Comparison of ENCODE assay signal across 14 cellular contexts in the genomic region with DNA sequence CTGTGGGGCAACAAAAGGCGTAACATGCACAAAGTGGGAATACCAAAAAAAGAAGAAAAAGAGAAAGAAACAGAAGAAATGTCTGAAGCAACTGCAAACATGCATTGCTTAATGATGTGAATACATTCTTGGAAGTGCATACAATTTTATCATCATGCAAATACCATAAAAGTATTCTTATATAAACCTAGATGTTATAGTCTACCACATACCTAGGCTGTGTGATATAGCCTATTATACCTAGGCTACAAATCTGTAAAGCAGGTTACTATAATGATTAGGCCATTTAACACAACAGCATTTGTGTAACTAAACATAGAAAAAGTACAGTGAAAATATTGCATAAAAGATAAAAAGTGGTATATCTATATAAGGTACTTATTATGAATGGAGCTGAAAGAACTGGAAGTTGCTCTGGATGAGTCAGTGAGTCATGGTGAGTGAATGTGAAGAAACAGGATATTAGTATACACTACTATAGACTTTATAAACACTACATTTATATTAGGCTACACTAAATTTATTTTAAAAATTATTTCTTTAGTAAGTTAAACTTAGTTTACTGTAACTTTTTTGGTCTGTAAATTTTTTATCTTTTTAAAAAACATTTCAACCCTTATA.
DNase-seq lines count a peak whose midpoint lies in the region; FAIRE-seq and TF ChIP-seq lines count a peak whose summit lies in the region.
"Had no signal": no experiment of that assay in that cellular context is flagged by ENCODE, and none has a peak within 500 bp of the region (broad histone marks: within the 10 kb centered on the region; RNA-seq: fewer than 3 reads in every experiment).

No MANE protein-coding gene starts in this region.

- H3K79me2 ChIP-seq in endothelial cell of umbilical vein (ENCODE audit: control insufficient read depth, insufficient read depth, low read length), result no peaks in the 10 kb centered on the region

- TF ChIP-seq POLR2A in endothelial cell of umbilical vein (IDR thresholded peaks at IDR 0.05; ENCODE audit: low read depth, low read length), result no peak

- dilution Hi-C loops in endothelial cell of umbilical vein (cut with MboI; ENCODE audit: extremely low pct_ligation_motif_present, low sequenced_read_pairs), result no loop called here

- no peaks in the 10 kb centered on the region for H3K27me3 ChIP-seq in endothelial cell of umbilical vein (ENCODE audit: control insufficient read depth in 2 of 2, insufficient read depth in 2 of 2, low read length in 2 of 2)
- no peaks in the 10 kb centered on the region for H3K27me3 ChIP-seq in Caco-2 (replicated peaks; ENCODE audit: control insufficient read depth, insufficient read depth, low read length)
- H3K27me3 ChIP-seq in BE2C, result no peaks in the 10 kb centered on the region
- H3K27me3 ChIP-seq: left lung had no signal

- TF ChIP-seq CTCF in endothelial cell of umbilical vein (IDR thresholded peaks at IDR 0.05; ENCODE audit: extremely low read depth in 1 of 2, insufficient read depth in 1 of 2, low read depth in 1 of 2, low read length in 2 of 2), result no peak
- TF ChIP-seq CTCF in Caco-2 (IDR thresholded peaks at IDR 0.05; ENCODE audit: insufficient read depth in 1 of 2, low read depth in 1 of 2, low read length in 1 of 2, severe bottlenecking in 1 of 2, unreplicated experiment in 1 of 2), result no peak
- TF ChIP-seq CTCF in BE2C (IDR thresholded peaks at IDR 0.05; ENCODE audit: low read depth, low read length), result no peak

- H2AFZ ChIP-seq in endothelial cell of umbilical vein (ENCODE audit: low read depth, low read length), result no peak overlapping the region

- H3K36me3 ChIP-seq in endothelial cell of umbilical vein (ENCODE audit: control insufficient read depth in 2 of 2, extremely low read depth in 1 of 2, insufficient read depth in 2 of 2, low read length in 2 of 2) (no peaks in the 10 kb centered on the region), Caco-2 (ENCODE audit: control insufficient read depth, insufficient read depth, low read length) (no peaks in the 10 kb centered on the region), BE2C (no peaks in the 10 kb centered on the region)
- H3K36me3 ChIP-seq: left lung, thoracic aorta had no signal

- no peaks in the 10 kb centered on the region for H3K27me3 Mint-ChIP-seq in Caco-2 (ENCODE audit: insufficient read depth, unreplicated experiment)

- no peak overlapping the region for H3K4me3 ChIP-seq in endothelial cell of umbilical vein (replicated peaks in 1 of 3; ENCODE audit: insufficient read depth in 1 of 3, low read depth in 1 of 3, low read length in 3 of 3)
- no peak overlapping the region for H3K4me3 ChIP-seq in Caco-2 (ENCODE audit: low read depth, low read length)
- no peak overlapping the region for H3K4me3 ChIP-seq in BE2C (ENCODE audit: low read depth, low read length)
- H3K4me3 ChIP-seq: left lung, thoracic aorta had no signal

- no peaks in the 10 kb centered on the region for H3K9me1 ChIP-seq in endothelial cell of umbilical vein (replicated peaks; ENCODE audit: control insufficient read depth, extremely low read depth, insufficient read depth, low read length)

- FAIRE-seq in G401.6 (lab: Jason Lieb, UNC), result peak; percentile 88
- FAIRE-seq in RCC 7860 (lab: Jason Lieb, UNC), result peak; percentile 88
- FAIRE-seq in endothelial cell of umbilical vein (lab: Jason Lieb, UNC), result no peak
- FAIRE-seq: colon, small intestine had no signal

- CTCF ChIA-PET in endothelial cell of umbilical vein (lab: Charles Lee), result interaction anchor here (0.7 to 6.2 kb wide), 16 partner anchors 10 to 1684 kb away, joined by 3 to 43 read pairs (median 6); a partner anchor contains a TSS
- CTCF ChIA-PET in Caco-2 (lab: Charles Lee), result no interaction called here

- H4K20me1 ChIP-seq in endothelial cell of umbilical vein (replicated peaks; ENCODE audit: control insufficient read depth, extremely low read depth, insufficient read depth, low read length), result no peaks in the 10 kb centered on the region

- H3K9ac ChIP-seq in endothelial cell of umbilical vein (replicated peaks; ENCODE audit: extremely low read depth, insufficient read depth, low read length), result no peak overlapping the region

- H3K4me1 ChIP-seq in endothelial cell of umbilical vein (ENCODE audit: control insufficient read depth, extremely low read depth, insufficient read depth, low read length) (peaks cover 25% of the 10 kb centered on the region), Caco-2 (no peaks in the 10 kb centered on the region), BE2C (no peaks in the 10 kb centered on the region)
- H3K4me1 ChIP-seq: left lung had no signal

- H3K4me1 Mint-ChIP-seq in Caco-2 (ENCODE audit: low read depth, unreplicated experiment), result peaks cover 5% of the 10 kb centered on the region
- H3K4me1 Mint-ChIP-seq: nephron progenitor cell had no signal

- H3K36me3 Mint-ChIP-seq in Caco-2 (ENCODE audit: insufficient read depth, unreplicated experiment), result no peaks in the 10 kb centered on the region

- no peak overlapping the region for H3K27ac Mint-ChIP-seq in Caco-2 (ENCODE audit: unreplicated experiment)
- H3K27ac Mint-ChIP-seq: activated naive CD4-positive, alpha-beta T cell treated with anti-CD3 and anti-CD28 coated beads for 36 hours; nephron progenitor cell had no signal

- BruUV-seq in endothelial cell of umbilical vein (replicated peaks; lab: Mats Ljungman, UMichigan) (TSS peak; percentile 19), Caco-2 (replicated peaks; lab: Mats Ljungman, UMichigan) (no TSS peak)

- H3K27ac ChIP-seq in endothelial cell of umbilical vein (ENCODE audit: insufficient read depth, low read depth, low read length) (peak overlapping the region; percentile 45), caudate nucleus (ENCODE audit: low read depth, low read length) (no peak overlapping the region)
- H3K27ac ChIP-seq: left lung, thoracic aorta had no signal

- no peak overlapping the region for H3K4me3 Mint-ChIP-seq in Caco-2 (ENCODE audit: unreplicated experiment)
- H3K4me3 Mint-ChIP-seq: activated naive CD4-positive, alpha-beta T cell treated with anti-CD3 and anti-CD28 coated beads for 36 hours; nephron progenitor cell had no signal

- intact Hi-C loops in endothelial cell of umbilical vein (cut with micrococcal nuclease) (loop anchor here (1.0 to 5.0 kb wide), 5 partner anchors 30 to 1559 kb away; no protein-coding TSS in a partner anchor), Caco-2 (cut with micrococcal nuclease; ENCODE audit: unreplicated experiment) (loop anchor here (5.0 kb wide), 1 partner anchor 1274 kb away; no protein-coding TSS in a partner anchor)

- POLR2A ChIA-PET in endothelial cell of umbilical vein (lab: Charles Lee) (no interaction called here), Caco-2 (lab: Charles Lee) (no interaction called here)

- DNase-seq in RCC 7860 (ENCODE audit: low spot score) (peak; percentile 49), endothelial cell of umbilical vein (ENCODE audit: low read depth, low spot score) (peak; percentile 65), pulmonary artery endothelial cell (ENCODE audit: low read depth, low spot score) (peak; percentile 48), caudate nucleus (lab: John Stamatoyannopoulos, UW) (no peak), Caco-2 (no peak), NCI-H524 treated with DMSO at 0.1 percent for 48 hours (lab: John Stamatoyannopoulos, UW) (no peak), BE2C (no peak)
- DNase-seq: activated naive CD4-positive, alpha-beta T cell treated with anti-CD3 and anti-CD28 coated beads for 36 hours; left lung; nephron progenitor cell; small intestine had no signal

- no peaks in the 10 kb centered on the region for H3K9me3 ChIP-seq in endothelial cell of umbilical vein (replicated peaks; ENCODE audit: control insufficient read depth, insufficient read depth, low read length)
- H3K9me3 ChIP-seq in Caco-2, result no peaks in the 10 kb centered on the region
- no peaks in the 10 kb centered on the region for H3K9me3 ChIP-seq in BE2C
- H3K9me3 ChIP-seq: left lung, thoracic aorta had no signal

- peak overlapping the region; percentile 34 for H3K4me2 ChIP-seq in endothelial cell of umbilical vein (ENCODE audit: insufficient read depth, low read length)

- H3K9me3 Mint-ChIP-seq in Caco-2 (ENCODE audit: unreplicated experiment), result no peaks in the 10 kb centered on the region
- H3K9me3 Mint-ChIP-seq: nephron progenitor cell had no signal

TF ChIP-seq in endothelial cell of umbilical vein, 7 proteins besides CTCF, POLR2A, EP300 and RAD21:
- TF ChIP-seq MYC (IDR thresholded peaks at IDR 0.05; ENCODE audit: low read depth, low read length) (no peak), FOS (IDR thresholded peaks at IDR 0.05; ENCODE audit: borderline replicate concordance, insufficient read depth, low read length) (peak; percentile 86), JUN (IDR thresholded peaks at IDR 0.05; ENCODE audit: borderline replicate concordance, insufficient read depth, insufficient read length, low read depth) (peak; percentile 71)
TF ChIP-seq in endothelial cell of umbilical vein: peak in this region for 2.

Comparison
In these comparisons a context has a peak if more than half of its experiments do, and no peak if none do; other contexts are left out.
1. DNase-seq: peak in RCC 7860 (single experiment), endothelial cell of umbilical vein (single experiment) and pulmonary artery endothelial cell (single experiment); none in caudate nucleus (0 of 61), Caco-2 (0 of 2), NCI-H524 treated with DMSO at 0.1 percent for 48 hours (single experiment) and BE2C (single experiment).